8 cellular contexts compared by ENCODE assay signal in genomic region chr18:34661464-34662087, GRCh38. TPM values are rescaled to one million over a fixed set of nuclear protein-coding genes. Genes with fewer than 3 reads are reported as not detected.
DNase-seq lines count a peak whose midpoint lies in the region; ATAC-seq and TF ChIP-seq lines count a peak whose summit lies in the region.

No MANE protein-coding gene starts in this region.

- H3K36me3 ChIP-seq in A673 (ENCODE audit: insufficient read depth, low read length, poor library complexity, severe bottlenecking) (no peaks in the 10 kb centered on the region), WERI-Rb-1 (no peaks in the 10 kb centered on the region), sigmoid colon (no peaks in the 10 kb centered on the region)

- peak; percentile 89 for TF ChIP-seq CTCF in A673 (conservative IDR thresholded peaks at IDR 0.05; ENCODE audit: low read depth, low read length)
- TF ChIP-seq CTCF in GM12873 (IDR thresholded peaks at IDR 0.05; ENCODE audit: insufficient read depth, low read depth, low read length, missing control alignments): peak; percentile 80
- peak; percentile 75 for TF ChIP-seq CTCF in WERI-Rb-1 (IDR thresholded peaks at IDR 0.05; ENCODE audit: low read depth, low read length)
- peak in 3 of 4 experiments; percentile 65 to 83 (median 77) for TF ChIP-seq CTCF in sigmoid colon (IDR thresholded peaks at IDR 0.05)

- H3K4me3 ChIP-seq in A673 (ENCODE audit: low read depth, low read length, poor library complexity, severe bottlenecking) (no peak overlapping the region), WERI-Rb-1 (ENCODE audit: low read depth, low read length) (no peak overlapping the region), sigmoid colon (no peak overlapping the region)

- H3K9me3 ChIP-seq in A673 (ENCODE audit: low read depth, low read length, poor library complexity, severe bottlenecking) (no peaks in the 10 kb centered on the region), WERI-Rb-1 (ENCODE audit: severe bottlenecking) (no peaks in the 10 kb centered on the region), sigmoid colon (no peaks in the 10 kb centered on the region)

- POLR2A ChIA-PET in A673 (lab: Charles Lee; ENCODE audit: low non-redundant PET): interaction anchor here (0.7 kb wide), 1 partner anchor 46 kb away, joined by 3 read pairs; no protein-coding TSS in a partner anchor

- intact Hi-C loops in A673 (cut with micrococcal nuclease; ENCODE audit: unreplicated experiment) (loop anchor here (5.0 kb wide), 1 partner anchor 41 kb away; no protein-coding TSS in a partner anchor), left cardiac atrium (cut with DNase I) (loop anchor here in 1 of 2 donors (5.0 kb wide), 1 partner anchor 126 kb away; no protein-coding TSS in a partner anchor), sigmoid colon (cut with DNase I) (loop anchor here (2.0 to 5.0 kb wide), 5 partner anchors 46 to 169 kb away; no protein-coding TSS in a partner anchor)

- H3K4me1 ChIP-seq in A673 (ENCODE audit: insufficient read depth, low read length, poor library complexity, severe bottlenecking) (peaks cover 11% of the 10 kb centered on the region), sigmoid colon (peaks cover 0 to 40% (median 27%) of the 10 kb centered on the region in 4 donors)

- DNase-seq in A673 (ENCODE audit: low spot score) (peak; percentile 72), NCI-H1092 (lab: John Stamatoyannopoulos, UW) (peak; percentile 47), WERI-Rb-1 (peak; percentile 10), left cardiac atrium (no peak), sigmoid colon (no peak), cerebellar nuclear complex (lab: John Stamatoyannopoulos, UW) (no peak)

- H3K27me3 ChIP-seq in A673 (replicated peaks; ENCODE audit: insufficient read depth, low read depth, low read length, poor library complexity): no peaks in the 10 kb centered on the region
- H3K27me3 ChIP-seq in WERI-Rb-1 (ENCODE audit: insufficient read depth, low read depth, severe bottlenecking): no peaks in the 10 kb centered on the region
- H3K27me3 ChIP-seq in sigmoid colon: no peaks in the 10 kb centered on the region

- 42 to 50% methylated on average over 4 of the region's 4 CpGs for WGBS in sigmoid colon, 2 donors

- no peak for TF ChIP-seq EP300 in sigmoid colon (IDR thresholded peaks at IDR 0.05)

- no TSS peak for BruUV-seq in A673 (replicated peaks; lab: Mats Ljungman, UMichigan)

- CTCF ChIA-PET in A673 (lab: Charles Lee): interaction anchor here (0.8 to 2.8 kb wide), 11 partner anchors 13 to 822 kb away, joined by 3 to 28 read pairs (median 3); partner anchors contain the start of gene DTNA

- ATAC-seq in HG02610 (IDR thresholded peaks at IDR 0.05; ENCODE audit: unreplicated experiment): peak; percentile 84
- peak; percentile 66 to 67 for ATAC-seq in left cardiac atrium

- H3K27ac ChIP-seq in A673 (ENCODE audit: low read depth, low read length, poor library complexity, severe bottlenecking) (no peak overlapping the region), WERI-Rb-1 (no peak overlapping the region), sigmoid colon (peak overlapping the region in 3 of 4 donors; percentile 75 to 82 (median 82))

- no peak for TF ChIP-seq POLR2A in sigmoid colon (IDR thresholded peaks at IDR 0.05)

RNA-seq across cellular contexts. Expression of gene DTNA, which starts 48.5 kb away (rescaled TPM):
- total RNA-seq in A673 (2021) (18.6 and 20.0 TPM in 2 replicates), left cardiac atrium (100 to 1,000 TPM; 113 to 128 TPM), sigmoid colon (100 to 1,000 TPM in 2 of 4 donors, 10 to 100 TPM in 2; 71.9 to 140 (median 106) TPM)
- polyA plus RNA-seq in sigmoid colon: 1 to 10 TPM; 1.4 to 5.4 (median 3.8) TPM

Comparison
In these comparisons a context has a peak if more than half of its experiments do, and no peak if none do; other contexts are left out.
1. DNase-seq: peak in A673 (single experiment), NCI-H1092 (single experiment) and WERI-Rb-1 (single experiment); none in left cardiac atrium (single experiment), sigmoid colon (single experiment) and cerebellar nuclear complex (0 of 2).
2. H3K27ac ChIP-seq: peak in sigmoid colon (3 of 4); none in A673 (single experiment) and WERI-Rb-1 (single experiment).
3. Peak in every context shown above with its lines, with median percentiles within 50 percentile points of each other: CTCF ChIP-seq.